Comparison of ENCODE assay signal across 11 cellular contexts in genomic region chr15:45715528-45715927, GRCh38.
DNase-seq lines count a peak whose midpoint lies in the region; TF ChIP-seq lines count a peak whose summit lies in the region.
"Had no signal": no experiment of that assay in that cellular context is flagged by ENCODE, and none has a peak within 500 bp of the region (broad histone marks: within the 10 kb centered on the region; RNA-seq: fewer than 3 reads in every experiment).

No MANE protein-coding gene starts in this region.

- H3K36me3 ChIP-seq in kidney epithelial cell (ENCODE audit: control insufficient read depth, insufficient read depth, low read length) (no peaks in the 10 kb centered on the region), adrenal gland (replicated peaks in 1 of 2) (no peaks in the 10 kb centered on the region)
- H3K36me3 ChIP-seq: vagina had no signal

- peak; percentile 4 for DNase-seq in DMS53 treated with DMSO at 0.1 percent for 48 hours (lab: John Stamatoyannopoulos, UW; ENCODE audit: unreplicated experiment)
- DNase-seq in HS-5 (ENCODE audit: low read depth) = peak; percentile 10
- DNase-seq in SKM-1 treated with dmso at 0.1 percent for 144 hours (lab: John Stamatoyannopoulos, UW; ENCODE audit: unreplicated experiment) = peak; percentile 29
- DNase-seq in kidney epithelial cell (ENCODE audit: low read depth) = no peak
- DNase-seq in ecto neural progenitor cell (ENCODE audit: low spot score) = no peak
- no peak for DNase-seq in adrenal gland
- DNase-seq in retina = no peak
- no peak for DNase-seq in activated T-cell treated with anti-CD3 and anti-CD28 coated beads for 4 hours
- DNase-seq: activated CD4-positive, alpha-beta T cell treated with anti-CD3 and anti-CD28 coated beads for 36 hours; right cardiac atrium had no signal

- TF ChIP-seq POLR2A in adrenal gland (IDR thresholded peaks at IDR 0.05) = no peak

- H3K27ac ChIP-seq in adrenal gland = no peak overlapping the region
- H3K27ac ChIP-seq: vagina had no signal

- WGBS in adrenal gland, 4 donors = 80 to 100% (median 93%) methylated on average over 1 of the region's 1 CpG

- intact Hi-C loops in adrenal gland (cut with DNase I) = no loop called here

- no peaks in the 10 kb centered on the region for H3K9me3 ChIP-seq in adrenal gland (replicated peaks in 1 of 3)
- H3K9me3 ChIP-seq: vagina had no signal

- H3K27me3 ChIP-seq in kidney epithelial cell (ENCODE audit: control insufficient read depth, insufficient read depth, low read length) (no peaks in the 10 kb centered on the region), adrenal gland (no peaks in the 10 kb centered on the region)
- H3K27me3 ChIP-seq: vagina had no signal

- H3K4me3 ChIP-seq in kidney epithelial cell (ENCODE audit: low read depth, low read length) (no peak overlapping the region), adrenal gland (no peak overlapping the region)
- H3K4me3 ChIP-seq: vagina had no signal

- peaks cover 7 to 9% of the 10 kb centered on the region in 2 donors for H3K4me1 ChIP-seq in adrenal gland (replicated peaks in 1 of 2)

- peak; percentile 29 for TF ChIP-seq CTCF in kidney epithelial cell (IDR thresholded peaks at IDR 0.05; ENCODE audit: insufficient read depth, low read length, poor library complexity, severe bottlenecking)
- TF ChIP-seq CTCF in adrenal gland (IDR thresholded peaks at IDR 0.05) = peak in 1 of 6 experiments; percentile 13

Comparison
In these comparisons a context has a peak if more than half of its experiments do, and no peak if none do; other contexts are left out.
1. DNase-seq: peak in DMS53 treated with DMSO at 0.1 percent for 48 hours (single experiment), HS-5 (single experiment) and SKM-1 treated with dmso at 0.1 percent for 144 hours (single experiment); none in kidney epithelial cell (single experiment), ecto neural progenitor cell (single experiment), adrenal gland (0 of 7), retina (single experiment) and activated T-cell treated with anti-CD3 and anti-CD28 coated beads for 4 hours (single experiment).